Comparison of ENCODE assay signal across 1 cellular context in the genomic region with DNA sequence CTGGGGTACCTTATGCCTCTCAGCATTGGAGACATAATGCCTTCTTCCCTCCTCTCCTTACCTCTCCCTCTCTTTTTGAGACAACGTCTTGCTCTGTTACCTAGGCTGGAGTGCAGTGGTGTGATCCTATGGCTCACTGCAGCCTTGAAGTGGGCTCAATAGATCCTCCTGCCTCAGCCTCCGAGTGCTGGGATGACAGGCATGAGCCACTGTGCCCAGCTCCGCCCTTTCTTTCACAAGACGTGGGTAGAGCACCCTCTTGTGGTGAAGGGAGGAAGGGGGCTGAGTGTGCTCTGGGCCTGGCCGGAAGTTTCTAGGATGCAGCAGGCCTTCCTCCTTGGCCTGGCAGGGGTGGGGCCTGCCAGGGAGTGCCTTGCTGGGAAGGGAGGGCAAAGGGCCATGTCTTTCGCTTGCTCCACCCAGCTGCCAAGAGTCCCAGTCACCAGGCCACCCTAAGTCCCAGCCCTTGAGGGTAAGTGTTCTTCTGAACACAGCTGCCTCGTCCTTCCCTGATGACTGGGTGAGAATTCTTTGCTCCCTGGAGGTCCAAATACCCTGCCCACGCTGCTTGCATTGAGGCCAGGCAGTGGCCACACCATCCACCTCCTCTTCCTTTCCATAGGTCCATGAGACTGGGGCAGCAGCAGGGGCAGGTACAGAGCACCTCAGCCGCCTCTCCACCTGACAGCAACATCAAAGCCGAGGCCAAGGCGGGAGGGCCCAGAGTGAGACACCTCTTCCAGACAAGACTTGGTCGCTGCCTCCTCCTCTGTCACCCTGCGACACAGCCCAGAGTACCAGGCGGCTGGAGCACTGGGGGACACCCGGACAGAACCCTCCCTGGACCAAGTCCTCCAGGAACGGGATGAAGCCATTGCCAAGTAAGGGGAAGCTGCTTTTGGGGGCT.
TF ChIP-seq lines count a peak whose summit lies in the region.

No MANE protein-coding gene starts in this region.

TF ChIP-seq in K562, 482 proteins besides CTCF, POLR2A, EP300 and RAD21 (continued from another document and continues in another):
- TF ChIP-seq ZNF263 (CRISPR knock-in tag; IDR thresholded peaks at IDR 0.05; ENCODE audit: borderline replicate concordance) (peak; percentile 87), SRSF9 (IDR thresholded peaks at IDR 0.05; ENCODE audit: borderline replicate concordance, low read depth, low read length) (no peak), RB1 (IDR thresholded peaks at IDR 0.05; ENCODE audit: low read depth) (peak; percentile 85), GTF2E2 (tag; IDR thresholded peaks at IDR 0.05) (no peak), CTBP1 (IDR thresholded peaks at IDR 0.05; ENCODE audit: borderline replicate concordance) (peak; percentile 92), MAFF (IDR thresholded peaks at IDR 0.05; ENCODE audit: low read length) (no peak), PHF20 (IDR thresholded peaks at IDR 0.05; ENCODE audit: partially characterized antibody) (no peak), ILF3 (IDR thresholded peaks at IDR 0.05; ENCODE audit: borderline replicate concordance) (no peak), SP1 (CRISPR knock-in tag; IDR thresholded peaks at IDR 0.05) (peak; percentile 97), ZNF165 (CRISPR knock-in tag; IDR thresholded peaks at IDR 0.05; ENCODE audit: borderline replicate concordance) (no peak), RBM25 (IDR thresholded peaks at IDR 0.05; ENCODE audit: low read depth, low read length, severe bottlenecking) (no peak), ZKSCAN3 (CRISPR knock-in tag; IDR thresholded peaks at IDR 0.05) (no peak), PPARD (CRISPR knock-in tag; IDR thresholded peaks at IDR 0.05) (no peak), SAP30 (IDR thresholded peaks at IDR 0.05; ENCODE audit: borderline replicate concordance, insufficient read depth, low read depth, low read length, poor library complexity, severe bottlenecking) (no peak), CGGBP1 (CRISPR knock-in tag; IDR thresholded peaks at IDR 0.05) (no peak), MITF (IDR thresholded peaks at IDR 0.05) (no peak), RBM15 (IDR thresholded peaks at IDR 0.05; ENCODE audit: insufficient read depth, low read length) (no peak), ZNF699 (CRISPR knock-in tag; IDR thresholded peaks at IDR 0.05; ENCODE audit: insufficient replicate concordance) (no peak), CBFB (CRISPR knock-in tag; IDR thresholded peaks at IDR 0.05) (peak; percentile 81; the same call in 1 of the 2 replicates), ZNF778 (CRISPR knock-in tag; IDR thresholded peaks at IDR 0.05) (no peak)
- TF ChIP-seq, protein P1, sequence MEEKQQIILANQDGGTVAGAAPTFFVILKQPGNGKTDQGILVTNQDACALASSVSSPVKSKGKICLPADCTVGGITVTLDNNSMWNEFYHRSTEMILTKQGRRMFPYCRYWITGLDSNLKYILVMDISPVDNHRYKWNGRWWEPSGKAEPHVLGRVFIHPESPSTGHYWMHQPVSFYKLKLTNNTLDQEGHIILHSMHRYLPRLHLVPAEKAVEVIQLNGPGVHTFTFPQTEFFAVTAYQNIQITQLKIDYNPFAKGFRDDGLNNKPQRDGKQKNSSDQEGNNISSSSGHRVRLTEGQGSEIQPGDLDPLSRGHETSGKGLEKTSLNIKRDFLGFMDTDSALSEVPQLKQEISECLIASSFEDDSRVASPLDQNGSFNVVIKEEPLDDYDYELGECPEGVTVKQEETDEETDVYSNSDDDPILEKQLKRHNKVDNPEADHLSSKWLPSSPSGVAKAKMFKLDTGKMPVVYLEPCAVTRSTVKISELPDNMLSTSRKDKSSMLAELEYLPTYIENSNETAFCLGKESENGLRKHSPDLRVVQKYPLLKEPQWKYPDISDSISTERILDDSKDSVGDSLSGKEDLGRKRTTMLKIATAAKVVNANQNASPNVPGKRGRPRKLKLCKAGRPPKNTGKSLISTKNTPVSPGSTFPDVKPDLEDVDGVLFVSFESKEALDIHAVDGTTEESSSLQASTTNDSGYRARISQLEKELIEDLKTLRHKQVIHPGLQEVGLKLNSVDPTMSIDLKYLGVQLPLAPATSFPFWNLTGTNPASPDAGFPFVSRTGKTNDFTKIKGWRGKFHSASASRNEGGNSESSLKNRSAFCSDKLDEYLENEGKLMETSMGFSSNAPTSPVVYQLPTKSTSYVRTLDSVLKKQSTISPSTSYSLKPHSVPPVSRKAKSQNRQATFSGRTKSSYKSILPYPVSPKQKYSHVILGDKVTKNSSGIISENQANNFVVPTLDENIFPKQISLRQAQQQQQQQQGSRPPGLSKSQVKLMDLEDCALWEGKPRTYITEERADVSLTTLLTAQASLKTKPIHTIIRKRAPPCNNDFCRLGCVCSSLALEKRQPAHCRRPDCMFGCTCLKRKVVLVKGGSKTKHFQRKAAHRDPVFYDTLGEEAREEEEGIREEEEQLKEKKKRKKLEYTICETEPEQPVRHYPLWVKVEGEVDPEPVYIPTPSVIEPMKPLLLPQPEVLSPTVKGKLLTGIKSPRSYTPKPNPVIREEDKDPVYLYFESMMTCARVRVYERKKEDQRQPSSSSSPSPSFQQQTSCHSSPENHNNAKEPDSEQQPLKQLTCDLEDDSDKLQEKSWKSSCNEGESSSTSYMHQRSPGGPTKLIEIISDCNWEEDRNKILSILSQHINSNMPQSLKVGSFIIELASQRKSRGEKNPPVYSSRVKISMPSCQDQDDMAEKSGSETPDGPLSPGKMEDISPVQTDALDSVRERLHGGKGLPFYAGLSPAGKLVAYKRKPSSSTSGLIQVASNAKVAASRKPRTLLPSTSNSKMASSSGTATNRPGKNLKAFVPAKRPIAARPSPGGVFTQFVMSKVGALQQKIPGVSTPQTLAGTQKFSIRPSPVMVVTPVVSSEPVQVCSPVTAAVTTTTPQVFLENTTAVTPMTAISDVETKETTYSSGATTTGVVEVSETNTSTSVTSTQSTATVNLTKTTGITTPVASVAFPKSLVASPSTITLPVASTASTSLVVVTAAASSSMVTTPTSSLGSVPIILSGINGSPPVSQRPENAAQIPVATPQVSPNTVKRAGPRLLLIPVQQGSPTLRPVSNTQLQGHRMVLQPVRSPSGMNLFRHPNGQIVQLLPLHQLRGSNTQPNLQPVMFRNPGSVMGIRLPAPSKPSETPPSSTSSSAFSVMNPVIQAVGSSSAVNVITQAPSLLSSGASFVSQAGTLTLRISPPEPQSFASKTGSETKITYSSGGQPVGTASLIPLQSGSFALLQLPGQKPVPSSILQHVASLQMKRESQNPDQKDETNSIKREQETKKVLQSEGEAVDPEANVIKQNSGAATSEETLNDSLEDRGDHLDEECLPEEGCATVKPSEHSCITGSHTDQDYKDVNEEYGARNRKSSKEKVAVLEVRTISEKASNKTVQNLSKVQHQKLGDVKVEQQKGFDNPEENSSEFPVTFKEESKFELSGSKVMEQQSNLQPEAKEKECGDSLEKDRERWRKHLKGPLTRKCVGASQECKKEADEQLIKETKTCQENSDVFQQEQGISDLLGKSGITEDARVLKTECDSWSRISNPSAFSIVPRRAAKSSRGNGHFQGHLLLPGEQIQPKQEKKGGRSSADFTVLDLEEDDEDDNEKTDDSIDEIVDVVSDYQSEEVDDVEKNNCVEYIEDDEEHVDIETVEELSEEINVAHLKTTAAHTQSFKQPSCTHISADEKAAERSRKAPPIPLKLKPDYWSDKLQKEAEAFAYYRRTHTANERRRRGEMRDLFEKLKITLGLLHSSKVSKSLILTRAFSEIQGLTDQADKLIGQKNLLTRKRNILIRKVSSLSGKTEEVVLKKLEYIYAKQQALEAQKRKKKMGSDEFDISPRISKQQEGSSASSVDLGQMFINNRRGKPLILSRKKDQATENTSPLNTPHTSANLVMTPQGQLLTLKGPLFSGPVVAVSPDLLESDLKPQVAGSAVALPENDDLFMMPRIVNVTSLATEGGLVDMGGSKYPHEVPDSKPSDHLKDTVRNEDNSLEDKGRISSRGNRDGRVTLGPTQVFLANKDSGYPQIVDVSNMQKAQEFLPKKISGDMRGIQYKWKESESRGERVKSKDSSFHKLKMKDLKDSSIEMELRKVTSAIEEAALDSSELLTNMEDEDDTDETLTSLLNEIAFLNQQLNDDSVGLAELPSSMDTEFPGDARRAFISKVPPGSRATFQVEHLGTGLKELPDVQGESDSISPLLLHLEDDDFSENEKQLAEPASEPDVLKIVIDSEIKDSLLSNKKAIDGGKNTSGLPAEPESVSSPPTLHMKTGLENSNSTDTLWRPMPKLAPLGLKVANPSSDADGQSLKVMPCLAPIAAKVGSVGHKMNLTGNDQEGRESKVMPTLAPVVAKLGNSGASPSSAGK (IDR thresholded peaks at IDR 0.05) = no peak
- TF ChIP-seq, protein P2, sequence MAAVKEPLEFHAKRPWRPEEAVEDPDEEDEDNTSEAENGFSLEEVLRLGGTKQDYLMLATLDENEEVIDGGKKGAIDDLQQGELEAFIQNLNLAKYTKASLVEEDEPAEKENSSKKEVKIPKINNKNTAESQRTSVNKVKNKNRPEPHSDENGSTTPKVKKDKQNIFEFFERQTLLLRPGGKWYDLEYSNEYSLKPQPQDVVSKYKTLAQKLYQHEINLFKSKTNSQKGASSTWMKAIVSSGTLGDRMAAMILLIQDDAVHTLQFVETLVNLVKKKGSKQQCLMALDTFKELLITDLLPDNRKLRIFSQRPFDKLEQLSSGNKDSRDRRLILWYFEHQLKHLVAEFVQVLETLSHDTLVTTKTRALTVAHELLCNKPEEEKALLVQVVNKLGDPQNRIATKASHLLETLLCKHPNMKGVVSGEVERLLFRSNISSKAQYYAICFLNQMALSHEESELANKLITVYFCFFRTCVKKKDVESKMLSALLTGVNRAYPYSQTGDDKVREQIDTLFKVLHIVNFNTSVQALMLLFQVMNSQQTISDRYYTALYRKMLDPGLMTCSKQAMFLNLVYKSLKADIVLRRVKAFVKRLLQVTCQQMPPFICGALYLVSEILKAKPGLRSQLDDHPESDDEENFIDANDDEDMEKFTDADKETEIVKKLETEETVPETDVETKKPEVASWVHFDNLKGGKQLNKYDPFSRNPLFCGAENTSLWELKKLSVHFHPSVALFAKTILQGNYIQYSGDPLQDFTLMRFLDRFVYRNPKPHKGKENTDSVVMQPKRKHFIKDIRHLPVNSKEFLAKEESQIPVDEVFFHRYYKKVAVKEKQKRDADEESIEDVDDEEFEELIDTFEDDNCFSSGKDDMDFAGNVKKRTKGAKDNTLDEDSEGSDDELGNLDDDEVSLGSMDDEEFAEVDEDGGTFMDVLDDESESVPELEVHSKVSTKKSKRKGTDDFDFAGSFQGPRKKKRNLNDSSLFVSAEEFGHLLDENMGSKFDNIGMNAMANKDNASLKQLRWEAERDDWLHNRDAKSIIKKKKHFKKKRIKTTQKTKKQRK (IDR thresholded peaks at IDR 0.05; ENCODE audit: borderline replicate concordance, low read depth, low read length) = no peak
- TF ChIP-seq, protein P3, sequence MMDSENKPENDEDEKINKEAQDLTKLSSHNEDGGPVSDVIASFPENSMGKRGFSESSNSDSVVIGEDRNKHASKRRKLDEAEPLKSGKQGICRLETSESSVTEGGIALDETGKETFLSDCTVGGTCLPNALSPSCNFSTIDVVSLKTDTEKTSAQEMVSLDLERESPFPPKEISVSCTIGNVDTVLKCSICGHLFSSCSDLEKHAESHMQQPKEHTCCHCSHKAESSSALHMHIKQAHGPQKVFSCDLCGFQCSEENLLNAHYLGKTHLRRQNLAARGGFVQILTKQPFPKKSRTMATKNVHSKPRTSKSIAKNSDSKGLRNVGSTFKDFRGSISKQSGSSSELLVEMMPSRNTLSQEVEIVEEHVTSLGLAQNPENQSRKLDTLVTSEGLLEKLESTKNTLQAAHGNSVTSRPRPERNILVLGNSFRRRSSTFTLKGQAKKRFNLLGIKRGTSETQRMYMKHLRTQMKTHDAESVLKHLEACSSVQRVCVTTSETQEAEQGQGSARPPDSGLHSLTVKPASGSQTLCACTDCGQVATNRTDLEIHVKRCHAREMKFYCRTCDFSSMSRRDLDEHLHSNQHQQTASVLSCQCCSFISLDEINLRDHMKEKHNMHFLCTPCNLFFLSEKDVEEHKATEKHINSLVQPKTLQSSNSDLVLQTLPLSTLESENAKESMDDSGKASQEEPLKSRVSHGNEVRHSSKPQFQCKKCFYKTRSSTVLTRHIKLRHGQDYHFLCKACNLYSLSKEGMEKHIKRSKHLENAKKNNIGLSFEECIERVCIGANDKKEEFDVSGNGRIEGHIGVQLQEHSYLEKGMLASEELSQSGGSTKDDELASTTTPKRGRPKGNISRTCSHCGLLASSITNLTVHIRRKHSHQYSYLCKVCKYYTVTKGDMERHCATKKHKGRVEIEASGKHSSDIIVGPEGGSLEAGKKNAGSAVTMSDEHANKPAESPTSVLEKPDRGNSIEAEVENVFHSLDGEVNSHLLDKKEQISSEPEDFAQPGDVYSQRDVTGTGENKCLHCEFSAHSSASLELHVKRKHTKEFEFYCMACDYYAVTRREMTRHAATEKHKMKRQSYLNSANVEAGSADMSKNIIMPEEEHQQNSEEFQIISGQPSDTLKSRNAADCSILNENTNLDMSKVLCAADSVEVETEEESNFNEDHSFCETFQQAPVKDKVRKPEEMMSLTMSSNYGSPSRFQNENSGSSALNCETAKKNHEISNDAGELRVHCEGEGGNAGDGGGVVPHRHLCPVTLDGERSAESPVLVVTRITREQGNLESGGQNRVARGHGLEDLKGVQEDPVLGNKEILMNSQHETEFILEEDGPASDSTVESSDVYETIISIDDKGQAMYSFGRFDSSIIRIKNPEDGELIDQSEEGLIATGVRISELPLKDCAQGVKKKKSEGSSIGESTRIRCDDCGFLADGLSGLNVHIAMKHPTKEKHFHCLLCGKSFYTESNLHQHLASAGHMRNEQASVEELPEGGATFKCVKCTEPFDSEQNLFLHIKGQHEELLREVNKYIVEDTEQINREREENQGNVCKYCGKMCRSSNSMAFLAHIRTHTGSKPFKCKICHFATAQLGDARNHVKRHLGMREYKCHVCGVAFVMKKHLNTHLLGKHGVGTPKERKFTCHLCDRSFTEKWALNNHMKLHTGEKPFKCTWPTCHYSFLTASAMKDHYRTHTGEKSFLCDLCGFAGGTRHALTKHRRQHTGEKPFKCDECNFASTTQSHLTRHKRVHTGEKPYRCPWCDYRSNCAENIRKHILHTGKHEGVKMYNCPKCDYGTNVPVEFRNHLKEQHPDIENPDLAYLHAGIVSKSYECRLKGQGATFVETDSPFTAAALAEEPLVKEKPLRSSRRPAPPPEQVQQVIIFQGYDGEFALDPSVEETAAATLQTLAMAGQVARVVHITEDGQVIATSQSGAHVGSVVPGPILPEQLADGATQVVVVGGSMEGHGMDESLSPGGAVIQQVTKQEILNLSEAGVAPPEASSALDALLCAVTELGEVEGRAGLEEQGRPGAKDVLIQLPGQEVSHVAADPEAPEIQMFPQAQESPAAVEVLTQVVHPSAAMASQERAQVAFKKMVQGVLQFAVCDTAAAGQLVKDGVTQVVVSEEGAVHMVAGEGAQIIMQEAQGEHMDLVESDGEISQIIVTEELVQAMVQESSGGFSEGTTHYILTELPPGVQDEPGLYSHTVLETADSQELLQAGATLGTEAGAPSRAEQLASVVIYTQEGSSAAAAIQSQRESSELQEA (IDR thresholded peaks at IDR 0.05; ENCODE audit: low read depth) = no peak
- TF ChIP-seq, protein P4, sequence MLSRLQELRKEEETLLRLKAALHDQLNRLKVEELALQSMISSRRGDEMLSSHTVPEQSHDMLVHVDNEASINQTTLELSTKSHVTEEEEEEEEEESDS (CRISPR knock-in tag; IDR thresholded peaks at IDR 0.05) = no peak
